ENCODE assay signal across 8 cellular contexts in genomic region chr20:62500237-62500864, GRCh38. TPM values are rescaled to one million over a fixed set of nuclear protein-coding genes. Genes with fewer than 3 reads are reported as not detected.
DNase-seq lines count a peak whose midpoint lies in the region; ATAC-seq and TF ChIP-seq lines count a peak whose summit lies in the region.

No MANE protein-coding gene starts in this region.

- H3K9me3 Mint-ChIP-seq in CD4-positive, alpha-beta memory T cell = peaks cover 0 to 5% (median 0%) of the 10 kb centered on the region in 8 donors
- peaks cover 4% of the 10 kb centered on the region for H3K9me3 Mint-ChIP-seq in activated T-helper 2 cell treated with anti-CD3 and anti-CD28 coated beads, Interferon-gamma antibody, Interleukin-2, Interleukin-4, amounts not matched to agents 10 μg/mL and 5 μg/mL and 100 μg/mL, durations not matched to agents 14 hours and 24 hours and 36 hours

- no peaks in the 10 kb centered on the region for H3K9me3 ChIP-seq in CD4-positive, alpha-beta memory T cell (ENCODE audit: control insufficient read depth in 1 of 2, low read length in 2 of 2)
- H3K9me3 ChIP-seq in neutrophil = no peaks in the 10 kb centered on the region

- no peak overlapping the region for H3K4me3 ChIP-seq in CD4-positive, alpha-beta memory T cell (ENCODE audit: low read length in 2 of 2)
- no peak overlapping the region for H3K4me3 ChIP-seq in fibroblast of the aortic adventitia (ENCODE audit: low read depth, low read length)
- no peak overlapping the region for H3K4me3 ChIP-seq in neutrophil (ENCODE audit: low read depth in 1 of 2, low read length in 1 of 2)

- CTCF ChIA-PET in CD4-positive, alpha-beta memory T cell (lab: Charles Lee; ENCODE audit: partially characterized antibody) = interaction anchor here (0.5 to 1.6 kb wide), 15 partner anchors 17 to 492 kb away, joined by 3 to 17 read pairs (median 3); no protein-coding TSS in a partner anchor

- peak overlapping the region in 1 of 8 donors; percentile 48 for H3K4me3 Mint-ChIP-seq in CD4-positive, alpha-beta memory T cell
- no peak overlapping the region for H3K4me3 Mint-ChIP-seq in activated T-helper 2 cell treated with anti-CD3 and anti-CD28 coated beads, Interferon-gamma antibody, Interleukin-2, Interleukin-4, amounts not matched to agents 10 μg/mL and 5 μg/mL and 100 μg/mL, durations not matched to agents 14 hours and 24 hours and 36 hours (ENCODE audit: low read depth)

- intact Hi-C loops in CD4-positive, alpha-beta memory T cell (cut with micrococcal nuclease) = loop anchor here (1.0 kb wide), 3 partner anchors 116 to 308 kb away; no protein-coding TSS in a partner anchor
- intact Hi-C loops in activated T-helper 2 cell treated with anti-CD3 and anti-CD28 coated beads, Interferon-gamma antibody, Interleukin-2, Interleukin-4, amounts not matched to agents 10 μg/mL and 5 μg/mL and 100 μg/mL, durations not matched to agents 14 hours and 24 hours and 36 hours (cut with micrococcal nuclease) = loop anchor here (1.0 to 5.0 kb wide), 4 partner anchors 102 to 308 kb away; no protein-coding TSS in a partner anchor

- ATAC-seq in HG03521 (IDR thresholded peaks at IDR 0.05; ENCODE audit: unreplicated experiment) = no peak

- H3K27me3 Mint-ChIP-seq in CD4-positive, alpha-beta memory T cell = peaks cover 0 to 2% of the 10 kb centered on the region in 2 donors
- no peaks in the 10 kb centered on the region for H3K27me3 Mint-ChIP-seq in activated T-helper 2 cell treated with anti-CD3 and anti-CD28 coated beads, Interferon-gamma antibody, Interleukin-2, Interleukin-4, amounts not matched to agents 10 μg/mL and 5 μg/mL and 100 μg/mL, durations not matched to agents 14 hours and 24 hours and 36 hours (ENCODE audit: low read depth)

- POLR2A ChIA-PET in CD4-positive, alpha-beta memory T cell (lab: Charles Lee; ENCODE audit: partially characterized antibody) = interaction anchor here (0.9 to 1.2 kb wide), 4 partner anchors 117 to 308 kb away, joined by 3 to 6 read pairs (median 4); no protein-coding TSS in a partner anchor

- peaks cover 11 to 23% (median 17%) of the 10 kb centered on the region in 4 donors for H3K4me1 Mint-ChIP-seq in CD4-positive, alpha-beta memory T cell
- H3K4me1 Mint-ChIP-seq in activated T-helper 2 cell treated with anti-CD3 and anti-CD28 coated beads, Interferon-gamma antibody, Interleukin-2, Interleukin-4, amounts not matched to agents 10 μg/mL and 5 μg/mL and 100 μg/mL, durations not matched to agents 14 hours and 24 hours and 36 hours (ENCODE audit: low read depth) = peaks cover 23% of the 10 kb centered on the region

- no peaks in the 10 kb centered on the region for H3K27me3 ChIP-seq in CD4-positive, alpha-beta memory T cell (ENCODE audit: insufficient read depth, low read length)
- peaks cover 23% of the 10 kb centered on the region for H3K27me3 ChIP-seq in neutrophil

- no peak overlapping the region for H3K27ac ChIP-seq in CD4-positive, alpha-beta memory T cell (ENCODE audit: low read depth, low read length)
- H3K27ac ChIP-seq in neutrophil = no peak overlapping the region
- H3K27ac ChIP-seq in substantia nigra (ENCODE audit: low read depth, low read length, poor library complexity, severe bottlenecking) = no peak overlapping the region

- no peaks in the 10 kb centered on the region for H3K36me3 ChIP-seq in CD4-positive, alpha-beta memory T cell (ENCODE audit: insufficient read depth, low read length)
- no peaks in the 10 kb centered on the region for H3K36me3 ChIP-seq in neutrophil

- TF ChIP-seq CTCF in fibroblast of the aortic adventitia (IDR thresholded peaks at IDR 0.05; ENCODE audit: insufficient read depth, low read length) (peak; percentile 91), neutrophil (IDR thresholded peaks at IDR 0.05) (peak; percentile 89)

- peak overlapping the region in 4 of 7 donors; percentile 59 to 89 (median 61) for H3K27ac Mint-ChIP-seq in CD4-positive, alpha-beta memory T cell
- peak overlapping the region; percentile 85 for H3K27ac Mint-ChIP-seq in activated T-helper 2 cell treated with anti-CD3 and anti-CD28 coated beads, Interferon-gamma antibody, Interleukin-2, Interleukin-4, amounts not matched to agents 10 μg/mL and 5 μg/mL and 100 μg/mL, durations not matched to agents 14 hours and 24 hours and 36 hours

- peak; percentile 64 to 78 (median 66) for DNase-seq in CD4-positive, alpha-beta memory T cell
- DNase-seq in HT-29 (ENCODE audit: low spot score) (peak; percentile 82), RPMI8226 (peak; percentile 79), fibroblast of the aortic adventitia (ENCODE audit: low read depth) (peak; percentile 50), substantia nigra (lab: John Stamatoyannopoulos, UW) (peak in 43 of 49 donors; percentile 1 to 79 (median 37))
- peak; percentile 65 for DNase-seq in activated T-helper 2 cell treated with anti-CD3 and anti-CD28 coated beads, Interferon-gamma antibody, Interleukin-2, Interleukin-4, amounts not matched to agents 10 μg/mL and 5 μg/mL and 100 μg/mL, durations not matched to agents 14 hours and 24 hours and 36 hours (ENCODE audit: low spot score)

- H3K36me3 Mint-ChIP-seq in CD4-positive, alpha-beta memory T cell = no peaks in the 10 kb centered on the region
- H3K36me3 Mint-ChIP-seq in activated T-helper 2 cell treated with anti-CD3 and anti-CD28 coated beads, Interferon-gamma antibody, Interleukin-2, Interleukin-4, amounts not matched to agents 10 μg/mL and 5 μg/mL and 100 μg/mL, durations not matched to agents 14 hours and 24 hours and 36 hours (ENCODE audit: low read depth) = peaks cover 4% of the 10 kb centered on the region

- H3K4me1 ChIP-seq in CD4-positive, alpha-beta memory T cell (ENCODE audit: insufficient read depth, low read length) = peaks cover 14% of the 10 kb centered on the region
- H3K4me1 ChIP-seq in neutrophil (ENCODE audit: control insufficient read depth in 1 of 2, insufficient read depth in 1 of 2, low read depth in 1 of 2, low read length in 1 of 2) = peaks cover 17 to 27% of the 10 kb centered on the region in 2 experiments

RNA-seq across cellular contexts. Expression of gene GATA5, which starts 24.6 kb away (rescaled TPM):
- not detected for total RNA-seq in CD4-positive, alpha-beta memory T cell
- polyA plus RNA-seq in CD4-positive, alpha-beta memory T cell = not detected
- 0.05 and 0.13 TPM in 2 replicates for total RNA-seq in HT-29 (2014; rRNA removed; shearing (Covaris generic))
- not detected in 2 replicates for total RNA-seq in activated T-helper 2 cell treated with anti-CD3 and anti-CD28 coated beads, Interferon-gamma antibody, Interleukin-2, Interleukin-4, amounts not matched to agents 10 μg/mL and 5 μg/mL and 100 μg/mL, durations not matched to agents 14 hours and 24 hours and 36 hours
- total RNA-seq in fibroblast of the aortic adventitia (ENCODE audit: low replicate concordance) = 0.08 TPM in 1 of 2 replicates, not detected in the other
